19 cellular contexts compared by ENCODE assay signal in genomic region chr5:127916875-127917573, GRCh38.
DNase-seq lines count a peak whose midpoint lies in the region; ATAC-seq and TF ChIP-seq lines count a peak whose summit lies in the region.
"Had no signal": no experiment of that assay in that cellular context is flagged by ENCODE, and none has a peak within 500 bp of the region (broad histone marks: within the 10 kb centered on the region; RNA-seq: fewer than 3 reads in every experiment).

No MANE protein-coding gene starts in this region.

- no peaks in the 10 kb centered on the region for H3K9me3 Mint-ChIP-seq in activated naive CD4-positive, alpha-beta T cell treated with anti-CD3 and anti-CD28 coated beads, Interleukin-2, amount 10 ng/mL, durations not matched to agents 7 days and 5 days
- H3K9me3 Mint-ChIP-seq in activated naive CD4-positive, alpha-beta T cell treated with anti-CD3 and anti-CD28 coated beads for 36 hours = no peaks in the 10 kb centered on the region
- no peaks in the 10 kb centered on the region for H3K9me3 Mint-ChIP-seq in T-cell
- no peaks in the 10 kb centered on the region for H3K9me3 Mint-ChIP-seq in osteocyte (ENCODE audit: unreplicated experiment)
- H3K9me3 Mint-ChIP-seq in MCF 10A (ENCODE audit: unreplicated experiment) = peaks cover 9% of the 10 kb centered on the region
- H3K9me3 Mint-ChIP-seq: HFFc6 had no signal

- TF ChIP-seq CTCF in left lung (IDR thresholded peaks at IDR 0.05) = no peak
- TF ChIP-seq CTCF in transverse colon (IDR thresholded peaks at IDR 0.05) = no peak
- TF ChIP-seq CTCF in osteocyte (IDR thresholded peaks at IDR 0.05) = no peak
- no peak for TF ChIP-seq CTCF in MCF 10A (IDR thresholded peaks at IDR 0.05; ENCODE audit: unreplicated experiment)

- POLR2A ChIA-PET in T-cell (lab: Charles Lee) = no interaction called here
- POLR2A ChIA-PET in MCF 10A (lab: Yijun Ruan, JAX) = interaction anchor here (0.7 kb wide), 1 partner anchor 12 kb away, joined by 3 read pairs; no protein-coding TSS in a partner anchor

- no TSS peak for BruUV-seq in MCF 10A (replicated peaks; lab: Mats Ljungman, UMichigan)

- peak overlapping the region; percentile 14 to 42 for H3K27ac ChIP-seq in left lung
- H3K27ac ChIP-seq in transverse colon = peak overlapping the region; percentile 35 to 63 (median 54)
- H3K27ac ChIP-seq: cardiac muscle cell, neutrophil, PC-9, SK-N-MC had no signal

- no peak for TF ChIP-seq POLR2A in transverse colon (IDR thresholded peaks at IDR 0.05)

- H3K27ac Mint-ChIP-seq in activated naive CD4-positive, alpha-beta T cell treated with anti-CD3 and anti-CD28 coated beads, Interleukin-2, amount 10 ng/mL, durations not matched to agents 7 days and 5 days = peak overlapping the region; percentile 52
- no peak overlapping the region for H3K27ac Mint-ChIP-seq in activated naive CD4-positive, alpha-beta T cell treated with anti-CD3 and anti-CD28 coated beads for 36 hours
- H3K27ac Mint-ChIP-seq in T-cell (peak overlapping the region; percentile 8 to 15), osteocyte (ENCODE audit: unreplicated experiment) (no peak overlapping the region), MCF 10A (ENCODE audit: low read depth, unreplicated experiment) (no peak overlapping the region)
- H3K27ac Mint-ChIP-seq: activated naive CD8-positive, alpha-beta T cell; HFFc6 had no signal

- 36 to 59% methylated on average over 3 of the region's 3 CpGs for WGBS in transverse colon (ENCODE audit: low coverage in 1 of 2), 2 donors

- intact Hi-C loops in activated naive CD4-positive, alpha-beta T cell treated with anti-CD3 and anti-CD28 coated beads for 36 hours (cut with micrococcal nuclease) = no loop called here
- intact Hi-C loops in left lung (cut with DNase I) (no loop called here), transverse colon (cut with DNase I; ENCODE audit: low total_unique reads) (no loop called here), MCF 10A (cut with micrococcal nuclease) (no loop called here)

- peaks cover 11% of the 10 kb centered on the region for H3K4me1 Mint-ChIP-seq in activated naive CD4-positive, alpha-beta T cell treated with anti-CD3 and anti-CD28 coated beads, Interleukin-2, amount 10 ng/mL, durations not matched to agents 7 days and 5 days
- H3K4me1 Mint-ChIP-seq in activated naive CD4-positive, alpha-beta T cell treated with anti-CD3 and anti-CD28 coated beads for 36 hours (ENCODE audit: low read depth) = peaks cover 7% of the 10 kb centered on the region
- H3K4me1 Mint-ChIP-seq in T-cell (peaks cover 8 to 10% (median 10%) of the 10 kb centered on the region in 3 donors), osteocyte (ENCODE audit: unreplicated experiment) (peaks cover 8% of the 10 kb centered on the region), MCF 10A (ENCODE audit: insufficient read depth, unreplicated experiment) (no peaks in the 10 kb centered on the region)

- H3K27me3 Mint-ChIP-seq in activated naive CD4-positive, alpha-beta T cell treated with anti-CD3 and anti-CD28 coated beads, Interleukin-2, amount 10 ng/mL, durations not matched to agents 7 days and 5 days = peaks cover 5% of the 10 kb centered on the region
- H3K27me3 Mint-ChIP-seq in activated naive CD4-positive, alpha-beta T cell treated with anti-CD3 and anti-CD28 coated beads for 36 hours (ENCODE audit: low read depth) = no peaks in the 10 kb centered on the region
- H3K27me3 Mint-ChIP-seq in T-cell (peaks cover 0 to 2% of the 10 kb centered on the region in 2 donors), osteocyte (ENCODE audit: unreplicated experiment) (no peaks in the 10 kb centered on the region), MCF 10A (ENCODE audit: insufficient read depth, unreplicated experiment) (no peaks in the 10 kb centered on the region)
- H3K27me3 Mint-ChIP-seq: activated naive CD8-positive, alpha-beta T cell had no signal

- in situ Hi-C loops in transverse colon (cut with MboI; ENCODE audit: low pct_ligation_motif_present in 1 of 4, low pct_unique_long_range_greater_than_20kb in 1 of 4, low sequenced_read_pairs in 3 of 4) = no loop called here

- H3K9me3 ChIP-seq in left lung = no peaks in the 10 kb centered on the region
- no peaks in the 10 kb centered on the region for H3K9me3 ChIP-seq in transverse colon
- H3K9me3 ChIP-seq: neutrophil, upper lobe of left lung had no signal

- peak overlapping the region; percentile 16 for H3K4me3 Mint-ChIP-seq in activated naive CD4-positive, alpha-beta T cell treated with anti-CD3 and anti-CD28 coated beads, Interleukin-2, amount 10 ng/mL, durations not matched to agents 7 days and 5 days
- no peak overlapping the region for H3K4me3 Mint-ChIP-seq in activated naive CD4-positive, alpha-beta T cell treated with anti-CD3 and anti-CD28 coated beads for 36 hours
- H3K4me3 Mint-ChIP-seq in T-cell (peak overlapping the region in 2 of 3 donors; percentile 14 to 28), osteocyte (ENCODE audit: unreplicated experiment) (no peak overlapping the region), MCF 10A (ENCODE audit: unreplicated experiment) (no peak overlapping the region)
- H3K4me3 Mint-ChIP-seq: activated naive CD8-positive, alpha-beta T cell; HFFc6 had no signal

- CTCF ChIA-PET in activated naive CD4-positive, alpha-beta T cell treated with anti-CD3 and anti-CD28 coated beads, Interleukin-2, amount 10 ng/mL, durations not matched to agents 7 days and 5 days (lab: Charles Lee) = interaction anchor here (1.1 kb wide), 1 partner anchor 8 kb away, joined by 3 read pairs; no protein-coding TSS in a partner anchor
- CTCF ChIA-PET in activated naive CD4-positive, alpha-beta T cell treated with anti-CD3 and anti-CD28 coated beads for 36 hours (lab: Charles Lee) = interaction anchor here (0.8 to 1.2 kb wide), 2 partner anchors 25 to 432 kb away, joined by 3 read pairs; no protein-coding TSS in a partner anchor
- CTCF ChIA-PET in T-cell (lab: Charles Lee) (no interaction called here), MCF 10A (lab: Yijun Ruan, JAX) (interaction anchor here (0.6 to 0.8 kb wide), 3 partner anchors 8 to 534 kb away, joined by 3 read pairs; no protein-coding TSS in a partner anchor)

- ATAC-seq in T-cell (replicated peaks in 1 of 4) (no peak), left lung (peak; percentile 42)

- no peak for DNase-seq in activated naive CD4-positive, alpha-beta T cell treated with anti-CD3 and anti-CD28 coated beads, Interleukin-2, amount 10 ng/mL, durations not matched to agents 7 days and 5 days
- no peak for DNase-seq in activated naive CD4-positive, alpha-beta T cell treated with anti-CD3 and anti-CD28 coated beads for 36 hours
- DNase-seq in T-cell (no peak), left lung (no peak), transverse colon (no peak), osteocyte (ENCODE audit: extremely low spot score, unreplicated experiment) (no peak), globus pallidus (ENCODE audit: low spot score) (no peak), MCF 10A (ENCODE audit: unreplicated experiment) (no peak)
- DNase-seq: foreskin fibroblast; HFFc6; NCI-H2029; NCI-H524; PC-9; stimulated activated CD4-positive, alpha-beta T cell treated with anti-CD3 and anti-CD28 coated beads, Interleukin-4, amount 100 ng/mL, for 24 hours; upper lobe of left lung had no signal

- no peak for TF ChIP-seq EP300 in transverse colon (IDR thresholded peaks at IDR 0.05; ENCODE audit: low read depth)

- H3K4me3 ChIP-seq in left lung (no peak overlapping the region), transverse colon (no peak overlapping the region)
- H3K4me3 ChIP-seq: cardiac muscle cell, PC-9, SK-N-MC, upper lobe of left lung had no signal

- peaks cover 0 to 2% of the 10 kb centered on the region in 2 donors for H3K4me1 ChIP-seq in left lung
- peaks cover 0 to 13% (median 8%) of the 10 kb centered on the region in 4 donors for H3K4me1 ChIP-seq in transverse colon

- no peaks in the 10 kb centered on the region for H3K36me3 ChIP-seq in left lung
- H3K36me3 ChIP-seq in transverse colon = no peaks in the 10 kb centered on the region
- H3K36me3 ChIP-seq: cardiac muscle cell, neutrophil, upper lobe of left lung had no signal

- no peaks in the 10 kb centered on the region for H3K27me3 ChIP-seq in left lung
- H3K27me3 ChIP-seq in transverse colon = no peaks in the 10 kb centered on the region
- H3K27me3 ChIP-seq: cardiac muscle cell, neutrophil, upper lobe of left lung had no signal

- no peaks in the 10 kb centered on the region for H3K36me3 Mint-ChIP-seq in activated naive CD4-positive, alpha-beta T cell treated with anti-CD3 and anti-CD28 coated beads, Interleukin-2, amount 10 ng/mL, durations not matched to agents 7 days and 5 days
- no peaks in the 10 kb centered on the region for H3K36me3 Mint-ChIP-seq in activated naive CD4-positive, alpha-beta T cell treated with anti-CD3 and anti-CD28 coated beads for 36 hours (ENCODE audit: low read depth)
- H3K36me3 Mint-ChIP-seq in T-cell (no peaks in the 10 kb centered on the region), osteocyte (ENCODE audit: unreplicated experiment) (no peaks in the 10 kb centered on the region), MCF 10A (ENCODE audit: insufficient read depth, unreplicated experiment) (no peaks in the 10 kb centered on the region)

Comparison
In these comparisons a context has a peak if more than half of its experiments do, and no peak if none do; other contexts are left out.
1. H3K27ac Mint-ChIP-seq: peak in activated naive CD4-positive, alpha-beta T cell treated with anti-CD3 and anti-CD28 coated beads, Interleukin-2, amount 10 ng/mL, durations not matched to agents 7 days and 5 days (single experiment) and T-cell (2 of 2); none in activated naive CD4-positive, alpha-beta T cell treated with anti-CD3 and anti-CD28 coated beads for 36 hours (single experiment), osteocyte (single experiment) and MCF 10A (single experiment).
2. H3K4me3 Mint-ChIP-seq: peak in activated naive CD4-positive, alpha-beta T cell treated with anti-CD3 and anti-CD28 coated beads, Interleukin-2, amount 10 ng/mL, durations not matched to agents 7 days and 5 days (single experiment) and T-cell (2 of 3); none in activated naive CD4-positive, alpha-beta T cell treated with anti-CD3 and anti-CD28 coated beads for 36 hours (single experiment), osteocyte (single experiment) and MCF 10A (single experiment).
3. CTCF ChIA-PET loops: an anchor here in activated naive CD4-positive, alpha-beta T cell treated with anti-CD3 and anti-CD28 coated beads, Interleukin-2, amount 10 ng/mL, durations not matched to agents 7 days and 5 days (1.1 kb wide), activated naive CD4-positive, alpha-beta T cell treated with anti-CD3 and anti-CD28 coated beads for 36 hours (0.8 to 1.2 kb wide) and MCF 10A (0.6 to 0.8 kb wide); none called in T-cell.